16 cellular contexts compared by ENCODE assay signal in the genomic region with DNA sequence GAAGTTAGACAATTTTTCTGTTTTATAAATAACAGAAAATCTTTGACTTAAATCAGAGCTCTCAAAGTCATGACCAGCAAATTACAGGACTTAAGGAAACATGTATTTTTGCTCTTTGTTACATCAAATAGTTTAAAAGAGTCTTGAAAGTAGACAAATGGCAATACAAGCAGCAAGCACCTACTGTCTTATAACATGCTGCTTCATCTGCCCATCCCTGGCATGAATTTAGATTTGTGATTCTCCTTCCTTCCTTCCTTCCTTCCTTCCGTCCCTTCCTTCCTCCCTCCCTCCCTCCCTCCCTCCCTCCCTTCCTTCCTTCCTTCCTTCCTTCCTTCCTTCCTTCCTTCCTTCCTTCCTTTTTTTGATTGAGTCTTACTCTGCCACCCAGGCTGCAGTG.
DNase-seq lines count a peak whose midpoint lies in the region; ATAC-seq and TF ChIP-seq lines count a peak whose summit lies in the region.
"Had no signal": no experiment of that assay in that cellular context is flagged by ENCODE, and none has a peak within 500 bp of the region (broad histone marks: within the 10 kb centered on the region; RNA-seq: fewer than 3 reads in every experiment).

No MANE protein-coding gene starts in this region.

- H3K4me3 ChIP-seq in A673 (ENCODE audit: low read depth, low read length, poor library complexity, severe bottlenecking) (no peak overlapping the region), SK-N-MC (no peak overlapping the region)
- H3K4me3 ChIP-seq: BLaER1 treated with 17β-estradiol and CSF1 and Interleukin-3, amounts not matched to agents 10 nM and 100 nM had no signal

- CTCF ChIA-PET in A673 (lab: Charles Lee), result interaction anchor here (0.6 kb wide), 1 partner anchor 486 kb away, joined by 3 read pairs; no protein-coding TSS in a partner anchor

- DNase-seq in A673 (ENCODE audit: low spot score) (peak; percentile 85), SK-N-MC (ENCODE audit: low read depth, low spot score) (peak; percentile 90), progenitor cell of endocrine pancreas (ENCODE audit: low spot score, unreplicated experiment) (no peak), SHP77 (lab: John Stamatoyannopoulos, UW) (no peak)
- DNase-seq in effector memory CD8-positive, alpha-beta T cell, result no peak
- DNase-seq: 8988T; AML-193; Caco-2; Calu3; CD4-positive, alpha-beta T cell; CD8-positive, alpha-beta T cell; DMS79 treated with DMSO at 0.1 percent for 48 hours; GF-D8 had no signal

- TF ChIP-seq CTCF in A673 (conservative IDR thresholded peaks at IDR 0.05; ENCODE audit: low read depth, low read length) (no peak), progenitor cell of endocrine pancreas (IDR thresholded peaks at IDR 0.05; ENCODE audit: unreplicated experiment) (no peak)

- H3K27ac Mint-ChIP-seq in progenitor cell of endocrine pancreas, result peak overlapping the region; percentile 74
- H3K27ac Mint-ChIP-seq in effector memory CD8-positive, alpha-beta T cell, result no peak overlapping the region
- H3K27ac Mint-ChIP-seq: B cell; CD4-positive, alpha-beta T cell; CD8-positive, alpha-beta T cell had no signal

- no peaks in the 10 kb centered on the region for H3K9me3 ChIP-seq in A673 (ENCODE audit: low read depth, low read length, poor library complexity, severe bottlenecking)
- H3K9me3 ChIP-seq in SK-N-MC (ENCODE audit: low read depth, low read length), result no peaks in the 10 kb centered on the region
- H3K9me3 ChIP-seq: BLaER1 treated with 17β-estradiol and CSF1 and Interleukin-3, amounts not matched to agents 10 nM and 100 nM; Caco-2 had no signal

- no peaks in the 10 kb centered on the region for H3K4me1 Mint-ChIP-seq in progenitor cell of endocrine pancreas (ENCODE audit: low read depth)
- no peaks in the 10 kb centered on the region for H3K4me1 Mint-ChIP-seq in effector memory CD8-positive, alpha-beta T cell (ENCODE audit: low read depth in 2 of 2)
- H3K4me1 Mint-ChIP-seq: B cell had no signal

- no peaks in the 10 kb centered on the region for H3K27me3 ChIP-seq in A673 (replicated peaks; ENCODE audit: insufficient read depth, low read depth, low read length, poor library complexity)
- H3K27me3 ChIP-seq: BLaER1 treated with 17β-estradiol and CSF1 and Interleukin-3, amounts not matched to agents 10 nM and 100 nM had no signal

- no peak for ATAC-seq in effector memory CD8-positive, alpha-beta T cell (replicated peaks)
- ATAC-seq: CD8-positive, alpha-beta T cell had no signal

- peaks cover 7% of the 10 kb centered on the region for H3K4me1 ChIP-seq in A673 (ENCODE audit: insufficient read depth, low read length, poor library complexity, severe bottlenecking)
- H3K4me1 ChIP-seq: Caco-2 had no signal

- H3K27ac ChIP-seq in A673 (ENCODE audit: low read depth, low read length, poor library complexity, severe bottlenecking) (peak overlapping the region; percentile 92), SK-N-MC (peak overlapping the region; percentile 96)
- H3K27ac ChIP-seq: BLaER1 treated with 17β-estradiol and CSF1 and Interleukin-3, amounts not matched to agents 10 nM and 100 nM; C4-2B had no signal

- no peak overlapping the region for H3K4me3 Mint-ChIP-seq in progenitor cell of endocrine pancreas (ENCODE audit: low read depth)
- no peak overlapping the region for H3K4me3 Mint-ChIP-seq in effector memory CD8-positive, alpha-beta T cell
- H3K4me3 Mint-ChIP-seq: B cell; CD4-positive, alpha-beta T cell; CD8-positive, alpha-beta T cell had no signal

- H3K36me3 ChIP-seq in A673 (ENCODE audit: insufficient read depth, low read length, poor library complexity, severe bottlenecking), result no peaks in the 10 kb centered on the region
- H3K36me3 ChIP-seq in SK-N-MC (ENCODE audit: insufficient read depth, low read length), result no peaks in the 10 kb centered on the region
- H3K36me3 ChIP-seq: BLaER1 treated with 17β-estradiol and CSF1 and Interleukin-3, amounts not matched to agents 10 nM and 100 nM had no signal

- intact Hi-C loops in A673 (cut with micrococcal nuclease; ENCODE audit: unreplicated experiment), result loop anchor here (1.0 to 2.0 kb wide), 3 partner anchors 714 to 1514 kb away; no protein-coding TSS in a partner anchor

- no peaks in the 10 kb centered on the region for H3K9me3 Mint-ChIP-seq in progenitor cell of endocrine pancreas (ENCODE audit: low read depth)
- peaks cover 14 to 34% of the 10 kb centered on the region in 2 donors for H3K9me3 Mint-ChIP-seq in effector memory CD8-positive, alpha-beta T cell

- H3K9ac ChIP-seq in SK-N-MC (ENCODE audit: insufficient read length), result no peak overlapping the region
- H3K9ac ChIP-seq: BLaER1 treated with 17β-estradiol and CSF1 and Interleukin-3, amounts not matched to agents 10 nM and 100 nM had no signal

- H3K27me3 Mint-ChIP-seq in progenitor cell of endocrine pancreas, result no peaks in the 10 kb centered on the region
- H3K27me3 Mint-ChIP-seq in effector memory CD8-positive, alpha-beta T cell, result no peaks in the 10 kb centered on the region
- H3K27me3 Mint-ChIP-seq: B cell; CD4-positive, alpha-beta T cell had no signal

- POLR2A ChIA-PET in A673 (lab: Charles Lee; ENCODE audit: low non-redundant PET), result interaction anchor here (0.6 to 0.7 kb wide), 2 partner anchors 505 to 1515 kb away, joined by 6 to 7 read pairs; no protein-coding TSS in a partner anchor

- H3K36me3 Mint-ChIP-seq in progenitor cell of endocrine pancreas (ENCODE audit: insufficient read depth), result no peaks in the 10 kb centered on the region
- no peaks in the 10 kb centered on the region for H3K36me3 Mint-ChIP-seq in effector memory CD8-positive, alpha-beta T cell (ENCODE audit: insufficient read depth)
- H3K36me3 Mint-ChIP-seq: CD8-positive, alpha-beta T cell had no signal

- BruUV-seq in A673 (replicated peaks; lab: Mats Ljungman, UMichigan), result no TSS peak

Comparison
In these comparisons a context has a peak if more than half of its experiments do, and no peak if none do; other contexts are left out.
1. DNase-seq: peak in A673 (single experiment) and SK-N-MC (single experiment); none in progenitor cell of endocrine pancreas (single experiment), SHP77 (0 of 2) and effector memory CD8-positive, alpha-beta T cell (0 of 3).